Comparison of ENCODE assay signal across 12 cellular contexts in genomic region chr2:11687736-11688135, GRCh38. TPM values are rescaled to one million over a fixed set of nuclear protein-coding genes. Genes with fewer than 3 reads are reported as not detected.
DNase-seq lines count a peak whose midpoint lies in the region; TF ChIP-seq lines count a peak whose summit lies in the region.
"Had no signal": no experiment of that assay in that cellular context is flagged by ENCODE, and none has a peak within 500 bp of the region (broad histone marks: within the 10 kb centered on the region; RNA-seq: fewer than 3 reads in every experiment).

No MANE protein-coding gene starts in this region.

- intact Hi-C loops in left ventricle myocardium inferior (cut with micrococcal nuclease), result no loop called here
- intact Hi-C loops in sigmoid colon (cut with DNase I), result no loop called here

- no peaks in the 10 kb centered on the region for H3K36me3 ChIP-seq in left ventricle myocardium inferior
- H3K36me3 ChIP-seq in sigmoid colon, result no peaks in the 10 kb centered on the region

- H3K4me1 ChIP-seq in left ventricle myocardium inferior (peaks cover 20% of the 10 kb centered on the region), sigmoid colon (peaks cover 0 to 17% (median 16%) of the 10 kb centered on the region in 4 donors)

- no peak for TF ChIP-seq CTCF in HFFc6 (IDR thresholded peaks at IDR 0.05)
- no peak for TF ChIP-seq CTCF in VCaP (conservative IDR thresholded peaks at IDR 0.05)
- no peak for TF ChIP-seq CTCF in left ventricle myocardium inferior (IDR thresholded peaks at IDR 0.05; ENCODE audit: borderline replicate concordance)
- no peak for TF ChIP-seq CTCF in sigmoid colon (IDR thresholded peaks at IDR 0.05)

- H3K27me3 Mint-ChIP-seq in HFFc6 (ENCODE audit: insufficient read depth), result peaks cover 26% of the 10 kb centered on the region

- WGBS in sigmoid colon, 2 donors, result 75 to 87% methylated on average over 9 of the region's 9 CpGs

- TF ChIP-seq POLR2A in sigmoid colon (IDR thresholded peaks at IDR 0.05), result no peak

- no peak for TF ChIP-seq EP300 in sigmoid colon (IDR thresholded peaks at IDR 0.05)

- H3K9me3 Mint-ChIP-seq in HFFc6, result no peaks in the 10 kb centered on the region
- H3K9me3 Mint-ChIP-seq: CD4-positive, alpha-beta T cell; naive thymus-derived CD4-positive, alpha-beta T cell had no signal

- H3K36me3 Mint-ChIP-seq in HFFc6 (ENCODE audit: low read depth), result no peaks in the 10 kb centered on the region

- H3K4me3 ChIP-seq in left ventricle myocardium inferior, result peak overlapping the region; percentile 51
- H3K4me3 ChIP-seq in sigmoid colon, result no peak overlapping the region

- DNase-seq in HFFc6, result no peak
- DNase-seq in left ventricle myocardium inferior, result no peak
- no peak for DNase-seq in sigmoid colon
- DNase-seq in activated CD8-positive, alpha-beta memory T cell treated with anti-CD3 and anti-CD28 coated beads, Interleukin-2, amount 50 U/mL, for 48 hours, result no peak
- DNase-seq in NOMO-1 (lab: John Stamatoyannopoulos, UW; ENCODE audit: unreplicated experiment in 2 of 2), result no peak
- no peak for DNase-seq in DMS53 (lab: John Stamatoyannopoulos, UW)
- DNase-seq in NCI-H748 treated with DMSO at 0.1 percent for 48 hours (lab: John Stamatoyannopoulos, UW), result no peak

- H3K27ac ChIP-seq in VCaP (0 out of 2 replicates have a peak overlapping the region, but pooled peaks have one; percentile 25), left ventricle myocardium inferior (replicated peaks) (peak overlapping the region; percentile 74), sigmoid colon (peak overlapping the region in 3 of 4 donors; percentile 20 to 61 (median 52))

- H3K27me3 ChIP-seq in left ventricle myocardium inferior (ENCODE audit: low read depth), result peaks cover 21% of the 10 kb centered on the region
- no peaks in the 10 kb centered on the region for H3K27me3 ChIP-seq in sigmoid colon

- no peaks in the 10 kb centered on the region for H3K9me3 ChIP-seq in left ventricle myocardium inferior (replicated peaks)
- H3K9me3 ChIP-seq in sigmoid colon, result no peaks in the 10 kb centered on the region

- peak overlapping the region; percentile 85 for H3K4me3 Mint-ChIP-seq in HFFc6
- H3K4me3 Mint-ChIP-seq: CD4-positive, alpha-beta T cell had no signal

- H3K27ac Mint-ChIP-seq in HFFc6, result no peak overlapping the region; the same call in 1 of the 2 replicates
- H3K27ac Mint-ChIP-seq: CD4-positive, alpha-beta T cell had no signal

- H3K4me1 Mint-ChIP-seq in HFFc6 (ENCODE audit: low read depth), result peaks cover 15% of the 10 kb centered on the region

RNA-seq across cellular contexts. Expression of gene NTSR2, which starts 17.7 kb away (rescaled TPM):
- not detected for total RNA-seq in HFFc6 (2021; fragmentation: NEBNext Ultra II Directional; extraction: Animal tissue kit (Norgen Biotek cat#: 25700))
- not detected for total RNA-seq in left ventricle myocardium inferior
- not detected for total RNA-seq in sigmoid colon
- under 1 TPM in 2 of 3 donors, not detected in 1; 0.04 to 0.60 TPM for polyA plus RNA-seq in sigmoid colon
- total RNA-seq: CD4-positive, alpha-beta T cell; naive thymus-derived CD4-positive, alpha-beta T cell; NCI-H460; T-helper 2 cell treated with Interferon-gamma antibody and Interleukin-4, amounts not matched to agents 100 ng/mL and 5 ng/mL, for 36 hours had no signal
- polyA plus RNA-seq: naive thymus-derived CD4-positive, alpha-beta T cell had no signal

RNA-seq across cellular contexts. Expression of gene LPIN1, which starts 58.7 kb away (rescaled TPM):
- total RNA-seq in HFFc6 (2021; fragmentation: NEBNext Ultra II Directional; extraction: Animal tissue kit (Norgen Biotek cat#: 25700)), result 10 to 100 TPM; 17.5 to 22.9 (median 20.7) TPM
- 43.0 TPM for total RNA-seq in left ventricle myocardium inferior
- 10 to 100 TPM; 27.5 to 37.4 (median 30.6) TPM for total RNA-seq in sigmoid colon
- polyA plus RNA-seq in sigmoid colon, result 10 to 100 TPM in 1 of 3 donors, 1 to 10 TPM in 2; 4.2 to 29.2 (median 4.9) TPM
